17 cellular contexts compared by ENCODE assay signal in genomic region chr20:45307076-45307645, GRCh38. TPM values are rescaled to one million over a fixed set of nuclear protein-coding genes. Genes with fewer than 3 reads are reported as not detected.
A peak's percentile ranks its signal among the peaks of the same experiment; 100 is the strongest.
DNase-seq lines count a peak whose midpoint lies in the region; ATAC-seq lines count a peak whose summit lies in the region.
"Had no signal": no experiment of that assay in that cellular context is flagged by ENCODE, and none has a peak within 500 bp of the region (broad histone marks: within the 10 kb centered on the region; RNA-seq: fewer than 3 reads in every experiment).

No MANE protein-coding gene starts in this region.

- H3K27me3 Mint-ChIP-seq in activated naive CD8-positive, alpha-beta T cell treated with anti-CD3 and anti-CD28 coated beads, Interleukin-2, amount 10 ng/mL, durations not matched to agents 7 days and 5 days, result peaks cover 49% of the 10 kb centered on the region
- peaks cover 70% of the 10 kb centered on the region for H3K27me3 Mint-ChIP-seq in activated naive CD8-positive, alpha-beta T cell treated with anti-CD3 and anti-CD28 coated beads, Interleukin-2, amount 50 U/mL, for 24 hours
- peaks cover 79% of the 10 kb centered on the region for H3K27me3 Mint-ChIP-seq in T-helper 17 cell

- no peak overlapping the region for H2AFZ ChIP-seq in neuronal stem cell (ENCODE audit: low read length)
- H2AFZ ChIP-seq: GM23248 had no signal

- no peak for DNase-seq in activated naive CD8-positive, alpha-beta T cell treated with anti-CD3 and anti-CD28 coated beads, Interleukin-2, amount 10 ng/mL, durations not matched to agents 7 days and 5 days
- no peak for DNase-seq in activated naive CD8-positive, alpha-beta T cell treated with anti-CD3 and anti-CD28 coated beads, Interleukin-2, amount 50 U/mL, for 24 hours
- DNase-seq in T-helper 17 cell (no peak), neuronal stem cell (ENCODE audit: low spot score) (no peak), HPDE6-E6E7 (ENCODE audit: extremely low spot score) (no peak), left cardiac atrium (no peak)
- DNase-seq: C1 segment of cervical spinal cord, DMS 273 treated with DMSO at 0.1 percent for 48 hours had no signal

- H3K9me3 ChIP-seq in T-helper 17 cell (ENCODE audit: control insufficient read depth, low read length, poor library complexity, severe bottlenecking), result no peaks in the 10 kb centered on the region
- H3K9me3 ChIP-seq in neuronal stem cell (replicated peaks in 1 of 2; ENCODE audit: control insufficient read depth in 2 of 2, insufficient read depth in 1 of 2, low read depth in 1 of 2, low read length in 2 of 2), result no peaks in the 10 kb centered on the region

- peak overlapping the region; percentile 19 for H3K4me3 Mint-ChIP-seq in activated naive CD8-positive, alpha-beta T cell treated with anti-CD3 and anti-CD28 coated beads, Interleukin-2, amount 10 ng/mL, durations not matched to agents 7 days and 5 days
- no peak overlapping the region for H3K4me3 Mint-ChIP-seq in activated naive CD8-positive, alpha-beta T cell treated with anti-CD3 and anti-CD28 coated beads, Interleukin-2, amount 50 U/mL, for 24 hours
- no peak overlapping the region for H3K4me3 Mint-ChIP-seq in T-helper 17 cell
- H3K4me3 Mint-ChIP-seq: CD4-positive, alpha-beta T cell had no signal

- no peak overlapping the region for H3K14ac ChIP-seq in neuronal stem cell (ENCODE audit: low read length)

- H3K36me3 Mint-ChIP-seq in activated naive CD8-positive, alpha-beta T cell treated with anti-CD3 and anti-CD28 coated beads, Interleukin-2, amount 10 ng/mL, durations not matched to agents 7 days and 5 days, result no peaks in the 10 kb centered on the region
- no peaks in the 10 kb centered on the region for H3K36me3 Mint-ChIP-seq in activated naive CD8-positive, alpha-beta T cell treated with anti-CD3 and anti-CD28 coated beads, Interleukin-2, amount 50 U/mL, for 24 hours (ENCODE audit: low read depth)
- peaks cover 3% of the 10 kb centered on the region for H3K36me3 Mint-ChIP-seq in T-helper 17 cell (ENCODE audit: low read depth)

- peaks cover 0 to 7% of the 10 kb centered on the region in 2 donors for H3K4me1 ChIP-seq in neuronal stem cell (ENCODE audit: control insufficient read depth in 2 of 2, insufficient read depth in 1 of 2, low read depth in 1 of 2, low read length in 2 of 2)

- no peak overlapping the region for H3K4me2 ChIP-seq in neuronal stem cell (ENCODE audit: insufficient read depth, low read length, poor library complexity, severe bottlenecking)

- no peak overlapping the region for H2BK12ac ChIP-seq in neuronal stem cell (ENCODE audit: low read length)

- no peaks in the 10 kb centered on the region for H3K79me1 ChIP-seq in neuronal stem cell (ENCODE audit: low read depth, low read length)

- H3K23ac ChIP-seq in neuronal stem cell (ENCODE audit: low read depth, low read length, poor library complexity), result peak overlapping the region; percentile 52

- H3K18ac ChIP-seq in neuronal stem cell (ENCODE audit: low read length), result no peak overlapping the region

- H3K9ac ChIP-seq in neuronal stem cell (ENCODE audit: low read depth, low read length, poor library complexity), result no peak overlapping the region
- H3K9ac ChIP-seq: GM23248 had no signal

- peaks cover 0 to 33% (median 30%) of the 10 kb centered on the region in 3 experiments for H3K27me3 ChIP-seq in neuronal stem cell (ENCODE audit: control insufficient read depth in 3 of 3, insufficient read depth in 3 of 3, low read depth in 1 of 3, low read length in 3 of 3)

- no peak overlapping the region for H2BK120ac ChIP-seq in neuronal stem cell (ENCODE audit: low read depth, low read length)

- H4K91ac ChIP-seq in neuronal stem cell (ENCODE audit: low read depth, low read length, poor library complexity), result no peak overlapping the region

- no peak overlapping the region for H2BK5ac ChIP-seq in neuronal stem cell (ENCODE audit: low read length)

- H3K4me1 Mint-ChIP-seq in activated naive CD8-positive, alpha-beta T cell treated with anti-CD3 and anti-CD28 coated beads, Interleukin-2, amount 10 ng/mL, durations not matched to agents 7 days and 5 days, result peaks cover 10% of the 10 kb centered on the region
- peaks cover 21% of the 10 kb centered on the region for H3K4me1 Mint-ChIP-seq in activated naive CD8-positive, alpha-beta T cell treated with anti-CD3 and anti-CD28 coated beads, Interleukin-2, amount 50 U/mL, for 24 hours
- H3K4me1 Mint-ChIP-seq in T-helper 17 cell, result peaks cover 8% of the 10 kb centered on the region

- H3K27ac Mint-ChIP-seq in activated naive CD8-positive, alpha-beta T cell treated with anti-CD3 and anti-CD28 coated beads, Interleukin-2, amount 10 ng/mL, durations not matched to agents 7 days and 5 days, result no peak overlapping the region
- H3K27ac Mint-ChIP-seq in activated naive CD8-positive, alpha-beta T cell treated with anti-CD3 and anti-CD28 coated beads, Interleukin-2, amount 50 U/mL, for 24 hours, result no peak overlapping the region
- H3K27ac Mint-ChIP-seq in T-helper 17 cell, result peak overlapping the region; percentile 45
- H3K27ac Mint-ChIP-seq: CD4-positive, alpha-beta T cell had no signal

- H2AK5ac ChIP-seq in neuronal stem cell (ENCODE audit: low read depth, low read length), result no peak overlapping the region

- no peak for ATAC-seq in activated naive CD8-positive, alpha-beta T cell treated with anti-CD3 and anti-CD28 coated beads, Interleukin-2, amount 10 ng/mL, durations not matched to agents 7 days and 5 days (ENCODE audit: low read depth)
- ATAC-seq in activated naive CD8-positive, alpha-beta T cell treated with anti-CD3 and anti-CD28 coated beads, Interleukin-2, amount 50 U/mL, for 24 hours, result no peak
- ATAC-seq in T-helper 17 cell (no peak), HG03175 (IDR thresholded peaks at IDR 0.05; ENCODE audit: unreplicated experiment) (no peak), left cardiac atrium (no peak)

- H3K9me3 Mint-ChIP-seq in activated naive CD8-positive, alpha-beta T cell treated with anti-CD3 and anti-CD28 coated beads, Interleukin-2, amount 10 ng/mL, durations not matched to agents 7 days and 5 days, result no peaks in the 10 kb centered on the region
- no peaks in the 10 kb centered on the region for H3K9me3 Mint-ChIP-seq in activated naive CD8-positive, alpha-beta T cell treated with anti-CD3 and anti-CD28 coated beads, Interleukin-2, amount 50 U/mL, for 24 hours
- H3K9me3 Mint-ChIP-seq: CD4-positive, alpha-beta T cell had no signal

- no peak overlapping the region for H3K27ac ChIP-seq in neuronal stem cell (replicated peaks; ENCODE audit: low read length)
- H3K27ac ChIP-seq: 22Rv1, GM23248 had no signal

- POLR2A ChIA-PET in activated naive CD8-positive, alpha-beta T cell treated with anti-CD3 and anti-CD28 coated beads, Interleukin-2, amount 10 ng/mL, durations not matched to agents 7 days and 5 days (lab: Charles Lee), result no interaction called here

- H4K8ac ChIP-seq in neuronal stem cell (ENCODE audit: low read depth, low read length), result no peak overlapping the region

- WGBS in neuronal stem cell (ENCODE audit: extremely low coverage in 2 of 2, insufficient read length in 2 of 2, insufficient replicate concordance in 1 of 2), 2 donors, result no CpG with 5 or more reads among the region's 16 CpGs

- intact Hi-C loops in left cardiac atrium (cut with DNase I), result no loop called here

- no peaks in the 10 kb centered on the region for H3K36me3 ChIP-seq in neuronal stem cell (replicated peaks in 1 of 2; ENCODE audit: control insufficient read depth in 2 of 2, insufficient read depth in 2 of 2, low read length in 2 of 2)

- no peak overlapping the region for H2BK15ac ChIP-seq in neuronal stem cell (ENCODE audit: low read length)

- no peak overlapping the region for H3K4me3 ChIP-seq in neuronal stem cell (ENCODE audit: low read length in 2 of 2)
- H3K4me3 ChIP-seq: GM23248, K562 had no signal

- H3K4ac ChIP-seq in neuronal stem cell (ENCODE audit: low read length), result no peak overlapping the region

RNA-seq across cellular contexts. Expression of gene RBPJL, which starts 0.5 kb away (rescaled TPM):
- total RNA-seq in activated naive CD8-positive, alpha-beta T cell treated with anti-CD3 and anti-CD28 coated beads, Interleukin-2, amount 10 ng/mL, durations not matched to agents 7 days and 5 days, result not detected
- not detected for total RNA-seq in T-helper 17 cell
- polyA plus RNA-seq in neuronal stem cell (2013, experiment 1 of 2), result not detected
- 0.04 TPM for polyA plus RNA-seq in neuronal stem cell (2013, experiment 2 of 2)
- not detected for total RNA-seq in left cardiac atrium
- total RNA-seq: A673; Calu3; CD4-positive, alpha-beta T cell; Daoy; GM23248; H7; K562 had no signal
- polyA plus RNA-seq: GM23248, K562 had no signal

RNA-seq across cellular contexts. Expression of gene MATN4, which starts 0.9 kb away (rescaled TPM):
- under 1 TPM; 0.14 to 0.30 TPM for total RNA-seq in activated naive CD8-positive, alpha-beta T cell treated with anti-CD3 and anti-CD28 coated beads, Interleukin-2, amount 10 ng/mL, durations not matched to agents 7 days and 5 days
- total RNA-seq in T-helper 17 cell (not detected), left cardiac atrium (not detected)
- 0.11 TPM for polyA plus RNA-seq in neuronal stem cell (2013, experiment 1 of 2)
- 0.18 TPM for polyA plus RNA-seq in neuronal stem cell (2013, experiment 2 of 2)
- total RNA-seq: CD4-positive, alpha-beta T cell; Daoy; GM23248 had no signal
- polyA plus RNA-seq: GM23248, K562 had no signal

RNA-seq across cellular contexts. Expression of gene SDC4, which starts 41.1 kb away (rescaled TPM):
- total RNA-seq in activated naive CD8-positive, alpha-beta T cell treated with anti-CD3 and anti-CD28 coated beads, Interleukin-2, amount 10 ng/mL, durations not matched to agents 7 days and 5 days, result 1 to 10 TPM; 7.0 to 7.1 TPM
- 1 to 10 TPM; 2.7 to 5.3 TPM for total RNA-seq in T-helper 17 cell
- 13.8 TPM for polyA plus RNA-seq in neuronal stem cell (2013, experiment 1 of 2)
- polyA plus RNA-seq in neuronal stem cell (2013, experiment 2 of 2), result 15.1 TPM
- 100 to 1,000 TPM in 1 of 2 donors, 10 to 100 TPM in 1; 51.4 to 152 TPM for total RNA-seq in left cardiac atrium

RNA-seq across cellular contexts. Expression of gene SLPI, which starts 52.8 kb away (rescaled TPM):
- not detected for total RNA-seq in activated naive CD8-positive, alpha-beta T cell treated with anti-CD3 and anti-CD28 coated beads, Interleukin-2, amount 10 ng/mL, durations not matched to agents 7 days and 5 days
- total RNA-seq in T-helper 17 cell, result not detected
- polyA plus RNA-seq in neuronal stem cell (2013, experiment 1 of 2), result not detected
- polyA plus RNA-seq in neuronal stem cell (2013, experiment 2 of 2), result not detected
- total RNA-seq in left cardiac atrium, result 10 to 100 TPM; 44.2 to 86.7 TPM
- total RNA-seq: A673; CD4-positive, alpha-beta T cell; Daoy; H7 had no signal
- polyA plus RNA-seq: K562 had no signal

RNA-seq across cellular contexts. Expression of gene SYS1, which starts 55.8 kb away (rescaled TPM):
- total RNA-seq in activated naive CD8-positive, alpha-beta T cell treated with anti-CD3 and anti-CD28 coated beads, Interleukin-2, amount 10 ng/mL, durations not matched to agents 7 days and 5 days, result 10 to 100 TPM; 34.9 to 38.6 TPM
- total RNA-seq in T-helper 17 cell (10 to 100 TPM; 93.3 to 99.5 TPM), left cardiac atrium (10 to 100 TPM; 23.4 to 24.1 TPM)
- 16.8 TPM for polyA plus RNA-seq in neuronal stem cell (2013, experiment 1 of 2)
- polyA plus RNA-seq in neuronal stem cell (2013, experiment 2 of 2), result 16.4 TPM

Comparison
In these comparisons a context has a peak if more than half of its experiments do, and no peak if none do; other contexts are left out.
1. RNA of gene SDC4, which starts 41.1 kb away (total RNA-seq): 51.4 to 152 TPM in left cardiac atrium; 7.0 to 7.1 TPM in activated naive CD8-positive, alpha-beta T cell treated with anti-CD3 and anti-CD28 coated beads, Interleukin-2, amount 10 ng/mL, durations not matched to agents 7 days and 5 days and 2.7 to 5.3 TPM in T-helper 17 cell; every median in the first group is over 4 times any median in the second.